Comparison of ENCODE assay signal across 29 cellular contexts in the genomic region with DNA sequence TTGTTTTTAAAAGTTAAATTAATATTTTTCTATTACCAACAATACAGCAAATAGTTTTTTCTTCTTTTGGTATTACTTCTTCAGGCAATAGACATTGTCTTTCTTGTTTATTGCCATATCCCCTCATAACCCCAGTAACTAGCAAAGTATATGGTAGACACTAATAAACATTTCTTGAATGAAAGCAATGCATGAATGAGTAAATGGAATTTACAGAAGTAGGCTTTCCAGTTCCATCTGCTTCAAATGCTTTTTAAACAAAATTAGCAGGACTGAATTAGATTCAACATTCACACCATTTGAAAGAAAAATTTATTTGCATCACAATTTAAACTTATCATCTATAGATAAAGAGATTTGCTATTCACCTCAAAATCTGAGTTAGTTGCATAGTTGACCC.
"Had no signal": no experiment of that assay in that cellular context is flagged by ENCODE, and none has a peak within 500 bp of the region (broad histone marks: within the 10 kb centered on the region; RNA-seq: fewer than 3 reads in every experiment).

No MANE protein-coding gene starts in this region.

- H3K27ac Mint-ChIP-seq: activated CD4-positive, alpha-beta memory T cell treated with anti-CD3 and anti-CD28 coated beads, Interleukin-2, amount 10 ng/mL, durations not matched to agents 7 days and 5 days; activated CD4-positive, alpha-beta T cell treated with anti-CD3 and anti-CD28 coated beads for 36 hours; activated CD4-positive, alpha-beta T cell treated with anti-CD3 and anti-CD28 coated beads, Interleukin-2, amount 10 ng/mL, durations not matched to agents 24 days and 14 days; activated naive CD4-positive, alpha-beta T cell treated with anti-CD3 and anti-CD28 coated beads, Interleukin-2, amount 10 ng/mL, durations not matched to agents 7 days and 5 days; activated naive CD4-positive, alpha-beta T cell treated with anti-CD3 and anti-CD28 coated beads, Interleukin-2, amount 50 U/mL, for 72 hours; activated naive CD8-positive, alpha-beta T cell treated with anti-CD3 and anti-CD28 coated beads, Interleukin-2, amount 10 ng/mL, durations not matched to agents 7 days and 5 days; activated T-cell treated with anti-CD3 and anti-CD28 coated beads, Interleukin-2, amount 50 U/mL, for 24 hours; activated T-cell treated with anti-CD3 and anti-CD28 coated beads, Interleukin-2, amount 50 U/mL, for 72 hours; dendritic cell treated with granulocyte-macrophage colony-stimulating factor and Interleukin-4, amounts not matched to agents 40 ng/mL and 50 ng/mL, for 4 days had no signal

- H3K4me3 Mint-ChIP-seq: activated CD4-positive, alpha-beta memory T cell treated with anti-CD3 and anti-CD28 coated beads, Interleukin-2, amount 10 ng/mL, durations not matched to agents 7 days and 5 days; activated CD4-positive, alpha-beta T cell treated with anti-CD3 and anti-CD28 coated beads for 36 hours; activated CD4-positive, alpha-beta T cell treated with anti-CD3 and anti-CD28 coated beads, Interleukin-2, amount 10 ng/mL, durations not matched to agents 24 days and 14 days; activated naive CD4-positive, alpha-beta T cell treated with anti-CD3 and anti-CD28 coated beads, Interleukin-2, amount 10 ng/mL, durations not matched to agents 7 days and 5 days; activated naive CD8-positive, alpha-beta T cell treated with anti-CD3 and anti-CD28 coated beads, Interleukin-2, amount 10 ng/mL, durations not matched to agents 7 days and 5 days; activated T-cell treated with anti-CD3 and anti-CD28 coated beads, Interleukin-2, amount 50 U/mL, for 24 hours; activated T-cell treated with anti-CD3 and anti-CD28 coated beads, Interleukin-2, amount 50 U/mL, for 72 hours; central memory CD8-positive, alpha-beta T cell; dendritic cell treated with granulocyte-macrophage colony-stimulating factor and Interleukin-4, amounts not matched to agents 40 ng/mL and 50 ng/mL, for 4 days had no signal

- H3K27ac ChIP-seq: brain microvascular endothelial cell, coronary artery, dorsolateral prefrontal cortex, esophagus muscularis mucosa, gastroesophageal sphincter, heart right ventricle had no signal

- H3K27me3 Mint-ChIP-seq: activated CD4-positive, alpha-beta memory T cell treated with anti-CD3 and anti-CD28 coated beads, Interleukin-2, amount 10 ng/mL, durations not matched to agents 7 days and 5 days; activated CD4-positive, alpha-beta T cell treated with anti-CD3 and anti-CD28 coated beads for 36 hours; activated CD4-positive, alpha-beta T cell treated with anti-CD3 and anti-CD28 coated beads, Interleukin-2, amount 10 ng/mL, durations not matched to agents 24 days and 14 days; activated naive CD4-positive, alpha-beta T cell treated with anti-CD3 and anti-CD28 coated beads, Interleukin-2, amount 10 ng/mL, durations not matched to agents 7 days and 5 days; activated naive CD8-positive, alpha-beta T cell treated with anti-CD3 and anti-CD28 coated beads, Interleukin-2, amount 10 ng/mL, durations not matched to agents 7 days and 5 days; activated T-cell treated with anti-CD3 and anti-CD28 coated beads, Interleukin-2, amount 50 U/mL, for 24 hours; central memory CD8-positive, alpha-beta T cell; dendritic cell treated with granulocyte-macrophage colony-stimulating factor and Interleukin-4, amounts not matched to agents 40 ng/mL and 50 ng/mL, for 4 days had no signal

- ATAC-seq: activated CD4-positive, alpha-beta T cell treated with anti-CD3 and anti-CD28 coated beads for 36 hours; activated naive CD4-positive, alpha-beta T cell treated with anti-CD3 and anti-CD28 coated beads, Interleukin-2, amount 50 U/mL, for 72 hours; activated T-cell treated with anti-CD3 and anti-CD28 coated beads, Interleukin-2, amount 50 U/mL, for 72 hours; gastroesophageal sphincter; heart right ventricle had no signal

- DNase-seq: activated CD4-positive, alpha-beta memory T cell treated with anti-CD3 and anti-CD28 coated beads, Interleukin-2, amount 10 ng/mL, durations not matched to agents 7 days and 5 days; activated CD4-positive, alpha-beta T cell treated with anti-CD3 and anti-CD28 coated beads for 36 hours; activated CD4-positive, alpha-beta T cell treated with anti-CD3 and anti-CD28 coated beads, Interleukin-2, amount 10 ng/mL, durations not matched to agents 24 days and 14 days; activated CD4-positive, alpha-beta T cell treated with anti-CD3 and anti-CD28 coated beads, Interleukin-2, amount 50 U/mL, for 4 hours; activated CD4-positive, CD25-positive, alpha-beta regulatory T cell; activated CD4-positive, CD25-positive, alpha-beta regulatory T cell treated with anti-CD3 and anti-CD28 coated beads, Interleukin-2, amount 50 U/mL, for 72 hours; activated CD8-positive, alpha-beta memory T cell treated with anti-CD3 and anti-CD28 coated beads, Interleukin-2, amount 50 U/mL, for 48 hours; activated gamma-delta T cell; activated naive CD4-positive, alpha-beta T cell; activated naive CD4-positive, alpha-beta T cell treated with anti-CD3 and anti-CD28 coated beads, Interleukin-2, amount 10 ng/mL, durations not matched to agents 7 days and 5 days; activated naive CD8-positive, alpha-beta T cell treated with anti-CD3 and anti-CD28 coated beads, Interleukin-2, amount 10 ng/mL, durations not matched to agents 7 days and 5 days; activated T-cell treated with anti-CD3 and anti-CD28 coated beads for 4 hours; activated T-cell treated with anti-CD3 and anti-CD28 coated beads, Interleukin-2, amount 50 U/mL, for 24 hours; activated T-cell treated with anti-CD3 and anti-CD28 coated beads, Interleukin-2, amount 50 U/mL, for 72 hours; amniotic stem cell; anterior cingulate cortex; brain microvascular endothelial cell; dorsolateral prefrontal cortex; effector memory CD4-positive, alpha-beta T cell; erythroblast; foreskin melanocyte; heart right ventricle; T-helper 2 cell had no signal

- H3K36me3 ChIP-seq: brain microvascular endothelial cell had no signal

- H3K27me3 ChIP-seq: brain microvascular endothelial cell, dorsolateral prefrontal cortex, esophagus muscularis mucosa, gastroesophageal sphincter, heart right ventricle had no signal

- H3K4me3 ChIP-seq: coronary artery, dorsolateral prefrontal cortex, esophagus muscularis mucosa, gastroesophageal sphincter, heart right ventricle had no signal

- H3K9me3 ChIP-seq: esophagus muscularis mucosa, gastroesophageal sphincter, heart right ventricle had no signal

- H3K4me1 Mint-ChIP-seq: central memory CD8-positive, alpha-beta T cell had no signal

- H3K9me3 Mint-ChIP-seq: activated CD4-positive, alpha-beta memory T cell treated with anti-CD3 and anti-CD28 coated beads, Interleukin-2, amount 10 ng/mL, durations not matched to agents 7 days and 5 days; activated CD4-positive, alpha-beta T cell treated with anti-CD3 and anti-CD28 coated beads, Interleukin-2, amount 10 ng/mL, durations not matched to agents 24 days and 14 days; activated naive CD4-positive, alpha-beta T cell treated with anti-CD3 and anti-CD28 coated beads, Interleukin-2, amount 10 ng/mL, durations not matched to agents 7 days and 5 days; activated naive CD4-positive, alpha-beta T cell treated with anti-CD3 and anti-CD28 coated beads, Interleukin-2, amount 50 U/mL, for 72 hours; activated naive CD8-positive, alpha-beta T cell treated with anti-CD3 and anti-CD28 coated beads, Interleukin-2, amount 10 ng/mL, durations not matched to agents 7 days and 5 days; activated T-cell treated with anti-CD3 and anti-CD28 coated beads, Interleukin-2, amount 50 U/mL, for 24 hours; activated T-cell treated with anti-CD3 and anti-CD28 coated beads, Interleukin-2, amount 50 U/mL, for 72 hours; central memory CD8-positive, alpha-beta T cell; dendritic cell treated with granulocyte-macrophage colony-stimulating factor and Interleukin-4, amounts not matched to agents 40 ng/mL and 50 ng/mL, for 4 days had no signal
